1 cellular context compared by ENCODE assay signal in genomic region chr12:108454539-108455139, GRCh38.
TF ChIP-seq lines count a peak whose summit lies in the region.

No MANE protein-coding gene starts in this region.

TF ChIP-seq in K562, 482 proteins besides CTCF, POLR2A, EP300 and RAD21 (continued from another document):
- no peak for TF ChIP-seq ZNF445 (CRISPR knock-in tag; IDR thresholded peaks at IDR 0.05; ENCODE audit: low read depth)
- TF ChIP-seq ARID4B (CRISPR knock-in tag; IDR thresholded peaks at IDR 0.05), result no peak
- no peak for TF ChIP-seq ATF3 (IDR thresholded peaks at IDR 0.05)
- no peak for TF ChIP-seq ATF3 (CRISPR knock-in tag; conservative IDR thresholded peaks at IDR 0.05)
- no peak for TF ChIP-seq SMARCC2 (IDR thresholded peaks at IDR 0.05; ENCODE audit: low read depth)
- no peak for TF ChIP-seq SRSF3 (IDR thresholded peaks at IDR 0.05; ENCODE audit: insufficient read depth, low read length)
- no peak for TF ChIP-seq BRF2 (IDR thresholded peaks at IDR 0.05; ENCODE audit: borderline replicate concordance, insufficient read depth, insufficient read length)
- no peak for TF ChIP-seq HMG20A (CRISPR knock-in tag; conservative IDR thresholded peaks at IDR 0.05)
- no peak for TF ChIP-seq GMEB1 (CRISPR knock-in tag; IDR thresholded peaks at IDR 0.05)
- no peak for TF ChIP-seq MBD2 (IDR thresholded peaks at IDR 0.05; ENCODE audit: borderline replicate concordance, low read depth)
- peak in 1 of 2 experiments; percentile 72; a peak in 2 of 4 replicates for TF ChIP-seq TEAD1 (CRISPR knock-in tag; IDR thresholded peaks at IDR 0.05)
- peak; percentile 82 for TF ChIP-seq ZNF583 (CRISPR knock-in tag; IDR thresholded peaks at IDR 0.05)
- TF ChIP-seq CBX1 (IDR thresholded peaks at IDR 0.05; ENCODE audit: low read depth), result no peak
- no peak for TF ChIP-seq KAT7 (CRISPR knock-in tag; IDR thresholded peaks at IDR 0.05; ENCODE audit: borderline replicate concordance)
- TF ChIP-seq ERF (CRISPR knock-in tag; IDR thresholded peaks at IDR 0.05), result no peak
- TF ChIP-seq STAG1 (CRISPR knock-in tag; IDR thresholded peaks at IDR 0.05; ENCODE audit: borderline replicate concordance), result no peak
TF ChIP-seq in K562: peak in this region for 32.
